ENCODE assay signal across 26 cellular contexts in the genomic region with DNA sequence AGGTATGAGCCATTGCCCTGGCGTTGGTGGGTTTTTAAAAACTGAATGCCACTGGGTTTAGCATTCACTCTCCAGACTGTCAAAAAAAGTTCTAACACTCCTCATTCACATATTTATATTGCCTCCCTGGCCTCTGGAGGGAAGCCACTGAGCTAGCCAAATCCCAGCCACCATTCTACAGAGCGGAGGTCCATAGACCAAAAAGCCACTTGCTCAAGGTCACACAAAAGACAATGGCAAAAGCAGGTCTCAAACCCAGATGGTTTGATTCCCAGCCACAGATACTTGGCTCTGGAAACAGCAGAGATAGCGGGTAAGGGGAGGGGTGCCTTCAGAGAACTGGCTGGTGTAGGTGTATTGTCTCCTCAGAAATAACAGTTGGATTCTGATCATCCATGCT. TPM values are rescaled to one million over a fixed set of nuclear protein-coding genes. Genes with fewer than 3 reads are reported as not detected.
A peak's percentile ranks its signal among the peaks of the same experiment; 100 is the strongest.
DNase-seq lines count a peak whose midpoint lies in the region; ATAC-seq, FAIRE-seq and TF ChIP-seq lines count a peak whose summit lies in the region.
"Had no signal": no experiment of that assay in that cellular context is flagged by ENCODE, and none has a peak within 500 bp of the region (broad histone marks: within the 10 kb centered on the region; RNA-seq: fewer than 3 reads in every experiment).

No MANE protein-coding gene starts in this region.

- no peak overlapping the region for H2AFZ ChIP-seq in HepG2 (ENCODE audit: low read length)
- H2AFZ ChIP-seq: GM23248 had no signal

- H3K27ac ChIP-seq in HepG2 (ENCODE audit: extremely low read length, insufficient read depth, low read length) (peak overlapping the region; percentile 12), right lobe of liver (no peak overlapping the region), spleen (no peak overlapping the region)
- H3K27ac ChIP-seq: A549; BLaER1 treated with 17β-estradiol and CSF1 and Interleukin-3, amounts not matched to agents 10 nM and 100 nM; GM23248 had no signal

- H3K4me1 Mint-ChIP-seq in endothelial cell (ENCODE audit: unreplicated experiment) (peaks cover 4% of the 10 kb centered on the region), progenitor cell of endocrine pancreas (ENCODE audit: low read depth) (no peaks in the 10 kb centered on the region)

- H3K4me3 Mint-ChIP-seq in endothelial cell (ENCODE audit: unreplicated experiment) = no peak overlapping the region
- H3K4me3 Mint-ChIP-seq in progenitor cell of endocrine pancreas (ENCODE audit: low read depth) = no peak overlapping the region
- H3K4me3 Mint-ChIP-seq: CD14-positive monocyte; CD4-positive, alpha-beta T cell; CD8-positive, alpha-beta memory T cell had no signal

- CTCF ChIA-PET in HepG2 (lab: Yijun Ruan, JAX; ENCODE audit: low intra/inter-chr PET ratio, low total read pairs) = no interaction called here

- H3K27me3 Mint-ChIP-seq in endothelial cell (ENCODE audit: unreplicated experiment) = peaks cover 6% of the 10 kb centered on the region
- peaks cover 22% of the 10 kb centered on the region for H3K27me3 Mint-ChIP-seq in progenitor cell of endocrine pancreas

- H3K9ac ChIP-seq in HepG2 (ENCODE audit: insufficient read depth, low read depth, low read length) = no peak overlapping the region
- H3K9ac ChIP-seq: BLaER1 treated with 17β-estradiol and CSF1 and Interleukin-3, amounts not matched to agents 10 nM and 100 nM; GM23248 had no signal

- H3K4me3 ChIP-seq in HepG2 (replicated peaks in 1 of 3; ENCODE audit: insufficient read depth in 1 of 3, low read depth in 2 of 3, low read length in 3 of 3) = no peak overlapping the region
- no peak overlapping the region for H3K4me3 ChIP-seq in right lobe of liver
- H3K4me3 ChIP-seq in mucosa of descending colon = no peak overlapping the region
- H3K4me3 ChIP-seq in spleen = no peak overlapping the region
- H3K4me3 ChIP-seq: A549; BLaER1 treated with 17β-estradiol and CSF1 and Interleukin-3, amounts not matched to agents 10 nM and 100 nM; GM12878; GM23248 had no signal

- DNase-seq in HepG2 (ENCODE audit: low spot score) (peak; percentile 38), right lobe of liver (no peak), endothelial cell (ENCODE audit: low spot score) (no peak), progenitor cell of endocrine pancreas (ENCODE audit: low spot score, unreplicated experiment) (no peak), mucosa of descending colon (no peak), spleen (no peak)
- DNase-seq: 8988T; ACHN; AML-193; BE2C; CD4-positive, alpha-beta T cell; CD8-positive, alpha-beta memory T cell; DMS 273 treated with DMSO at 0.1 percent for 48 hours; DMS79; EL; GDM1; GM23248; H7 had no signal

- ATAC-seq in HepG2 = peak; percentile 61
- ATAC-seq in right lobe of liver = no peak
- ATAC-seq in mucosa of descending colon = no peak
- ATAC-seq: A549, GM12878, HCT116 had no signal

- BruUV-seq in HepG2 (replicated peaks; lab: Mats Ljungman, UMichigan) = no TSS peak

- no peak for TF ChIP-seq EP300 in HepG2 (IDR thresholded peaks at IDR 0.05; ENCODE audit: low read depth in 2 of 2, low read length in 2 of 2)
- TF ChIP-seq EP300 in HepG2 (CRISPR knock-in tag; IDR thresholded peaks at IDR 0.05; ENCODE audit: borderline replicate concordance) = no peak

- intact Hi-C loops in HepG2 (cut with micrococcal nuclease; ENCODE audit: unreplicated experiment) = no loop called here
- intact Hi-C loops in right lobe of liver (cut with DNase I) = no loop called here
- intact Hi-C loops in mucosa of descending colon (cut with DNase I, micrococcal nuclease) = no loop called here
- intact Hi-C loops in spleen (cut with DNase I; ENCODE audit: low total_unique reads) = no loop called here

- H4K20me1 ChIP-seq in HepG2 (ENCODE audit: insufficient read depth, low read length) = no peaks in the 10 kb centered on the region
- H4K20me1 ChIP-seq: BLaER1 treated with 17β-estradiol and CSF1 and Interleukin-3, amounts not matched to agents 10 nM and 100 nM had no signal

- H3K4me2 ChIP-seq in HepG2 (ENCODE audit: low read depth, low read length) = no peak overlapping the region
- H3K4me2 ChIP-seq: A549; BLaER1 treated with 17β-estradiol and CSF1 and Interleukin-3, amounts not matched to agents 10 nM and 100 nM had no signal

- TF ChIP-seq POLR2A in HepG2 (IDR thresholded peaks at IDR 0.05; ENCODE audit: insufficient read depth in 1 of 2, low read depth in 2 of 2, low read length in 2 of 2) (no peak), right lobe of liver (IDR thresholded peaks at IDR 0.05) (no peak), spleen (IDR thresholded peaks at IDR 0.05) (no peak)

- no peaks in the 10 kb centered on the region for H3K9me3 Mint-ChIP-seq in endothelial cell (ENCODE audit: unreplicated experiment)
- H3K9me3 Mint-ChIP-seq in progenitor cell of endocrine pancreas (ENCODE audit: low read depth) = no peaks in the 10 kb centered on the region
- H3K9me3 Mint-ChIP-seq: CD4-positive, alpha-beta T cell; CD8-positive, alpha-beta memory T cell had no signal

- TF ChIP-seq CTCF in HepG2 (CRISPR knock-in tag; IDR thresholded peaks at IDR 0.05) = no peak
- TF ChIP-seq CTCF in right lobe of liver (IDR thresholded peaks at IDR 0.05) = no peak
- TF ChIP-seq CTCF in endothelial cell (IDR thresholded peaks at IDR 0.05; ENCODE audit: unreplicated experiment) = no peak
- no peak for TF ChIP-seq CTCF in progenitor cell of endocrine pancreas (IDR thresholded peaks at IDR 0.05; ENCODE audit: unreplicated experiment)
- no peak for TF ChIP-seq CTCF in mucosa of descending colon (IDR thresholded peaks at IDR 0.05)
- TF ChIP-seq CTCF in spleen (IDR thresholded peaks at IDR 0.05 in 8 of 11, conservative IDR thresholded peaks at IDR 0.05 in 3 of 11) = no peak

- H3K36me3 Mint-ChIP-seq in endothelial cell (ENCODE audit: low read depth, unreplicated experiment) (peaks cover 14% of the 10 kb centered on the region), progenitor cell of endocrine pancreas (ENCODE audit: insufficient read depth) (no peaks in the 10 kb centered on the region)

- in situ Hi-C loops in HepG2 (cut with HindIII; ENCODE audit: extremely low pct_ligation_motif_present, low pct_unique_long_range_greater_than_20kb) = no loop called here

- TF ChIP-seq RAD21 in HepG2 (CRISPR knock-in tag; IDR thresholded peaks at IDR 0.05) = no peak

- no peaks in the 10 kb centered on the region for H3K79me2 ChIP-seq in HepG2 (ENCODE audit: insufficient read depth, low read length)

- peaks cover 12% of the 10 kb centered on the region for H3K4me1 ChIP-seq in HepG2 (ENCODE audit: insufficient read depth, low read length)
- H3K4me1 ChIP-seq in right lobe of liver = no peaks in the 10 kb centered on the region
- H3K4me1 ChIP-seq in mucosa of descending colon (ENCODE audit: low read depth) = no peaks in the 10 kb centered on the region
- H3K4me1 ChIP-seq in spleen = peaks cover 3 to 18% (median 16%) of the 10 kb centered on the region in 6 donors
- H3K4me1 ChIP-seq: BLaER1 treated with 17β-estradiol and CSF1 and Interleukin-3, amounts not matched to agents 10 nM and 100 nM had no signal

- POLR2A ChIA-PET in HepG2 (lab: Yijun Ruan, JAX) = interaction anchor here (0.7 to 1.0 kb wide), 2 partner anchors 11 to 73 kb away, joined by 4 read pairs; no protein-coding TSS in a partner anchor

- H3K36me3 ChIP-seq in HepG2 (replicated peaks in 1 of 2; ENCODE audit: control insufficient read depth in 1 of 2, insufficient read depth in 2 of 2, low read length in 2 of 2) = peaks cover 4 to 15% of the 10 kb centered on the region in 2 experiments; a peak in 3 of 5 replicates
- H3K36me3 ChIP-seq in right lobe of liver = no peaks in the 10 kb centered on the region
- H3K36me3 ChIP-seq in mucosa of descending colon (ENCODE audit: low read depth) = no peaks in the 10 kb centered on the region
- no peaks in the 10 kb centered on the region for H3K36me3 ChIP-seq in spleen
- H3K36me3 ChIP-seq: BE2C; BLaER1 treated with 17β-estradiol and CSF1 and Interleukin-3, amounts not matched to agents 10 nM and 100 nM had no signal

- H3K27ac Mint-ChIP-seq in endothelial cell (ENCODE audit: unreplicated experiment) = peak overlapping the region; percentile 61
- H3K27ac Mint-ChIP-seq in progenitor cell of endocrine pancreas = peak overlapping the region; percentile 20
- H3K27ac Mint-ChIP-seq: CD14-positive monocyte; CD4-positive, alpha-beta T cell; CD8-positive, alpha-beta memory T cell had no signal

- peak; percentile 50 for FAIRE-seq in HepG2 (lab: Jason Lieb, UNC)
- FAIRE-seq: A549, D721Med, GM12878, GM19239, H1 had no signal

- 98% methylated on average over 3 of the region's 3 CpGs for WGBS in HepG2 (ENCODE audit: low lambda C conversion rate)
- WGBS in right lobe of liver (ENCODE audit: insufficient coverage, low coverage, low lambda C conversion rate, missing lambda C conversion rate) = 87% methylated on average over 3 of the region's 3 CpGs
- 82 to 94% (median 90%) methylated on average over 3 of the region's 3 CpGs for WGBS in spleen, 5 donors

- H3K27me3 ChIP-seq in HepG2 (ENCODE audit: control insufficient read depth in 1 of 2, insufficient read depth in 2 of 2, low read length in 2 of 2) (no peaks in the 10 kb centered on the region), right lobe of liver (peaks cover 0 to 7% of the 10 kb centered on the region in 2 donors), spleen (replicated peaks in 1 of 7) (peaks cover 0 to 51% (median 27%) of the 10 kb centered on the region in 7 donors)
- H3K27me3 ChIP-seq: BE2C had no signal

- H3K9me3 ChIP-seq in HepG2 (ENCODE audit: low read length) (no peaks in the 10 kb centered on the region), right lobe of liver (no peaks in the 10 kb centered on the region), mucosa of descending colon (no peaks in the 10 kb centered on the region), spleen (no peaks in the 10 kb centered on the region)
- H3K9me3 ChIP-seq: A549, BE2C had no signal

RNA-seq across cellular contexts. Expression of a gene that starts 18.0 kb away (rescaled TPM):
- total RNA-seq in HepG2 (2016; rRNA removed; fragmentation: Illumina TruSeq; extraction: Trizol) = 39.2 and 54.9 TPM in 2 replicates
- 23.3 and 32.6 TPM in 2 replicates for total RNA-seq in HepG2 (2016; cell fraction: cytosol; rRNA removed; fragmentation: Illumina TruSeq; extraction: Trizol; ENCODE audit: low read depth)
- 43.4 and 55.7 TPM in 2 replicates for total RNA-seq in HepG2 (2016; cell fraction: insoluble cytoplasmic fraction; rRNA removed; fragmentation: Illumina TruSeq; extraction: Trizol)
- 45.8 and 63.4 TPM in 2 replicates for total RNA-seq in HepG2 (2016; cell fraction: membrane; rRNA removed; fragmentation: Illumina TruSeq; extraction: Trizol)
- 32.9 and 36.1 TPM in 2 replicates for total RNA-seq in HepG2 (2016; cell fraction: nucleus; rRNA removed; fragmentation: Illumina TruSeq; extraction: Trizol)
- 97.5 and 109 TPM in 2 replicates for polyA plus RNA-seq in HepG2 (2011; rRNA removed)
- polyA plus RNA-seq in HepG2 (2011; cell fraction: cytosol; rRNA removed) = 106 and 126 TPM in 2 replicates
- 59.6 and 70.3 TPM in 2 replicates for polyA plus RNA-seq in HepG2 (2011; cell fraction: nucleus; rRNA removed)
- polyA plus RNA-seq in HepG2 (2012) = 53.5 and 77.9 TPM in 2 replicates
- 28.1 and 42.6 TPM in 2 replicates for polyA plus RNA-seq in HepG2 (2016; cell fraction: cytosol; fragmentation: Illumina TruSeq; extraction: Trizol; ENCODE audit: low read depth)
- polyA plus RNA-seq in HepG2 (2016; cell fraction: insoluble cytoplasmic fraction; fragmentation: Illumina TruSeq; extraction: Trizol; ENCODE audit: low read depth) = 49.9 and 51.9 TPM in 2 replicates
- 49.0 and 62.7 TPM in 2 replicates for polyA plus RNA-seq in HepG2 (2016; cell fraction: membrane; fragmentation: Illumina TruSeq; extraction: Trizol; ENCODE audit: low read depth)
- polyA plus RNA-seq in HepG2 (2016; cell fraction: nucleus; fragmentation: Illumina TruSeq; extraction: Trizol; ENCODE audit: insufficient read depth, low read depth) = 63.3 and 67.6 TPM in 2 replicates
- 98.0 and 109 TPM in 2 replicates for polyA minus RNA-seq in HepG2 (2011; rRNA and poly(A)+ RNA removed; ENCODE audit: low replicate concordance)
- polyA minus RNA-seq in HepG2 (2011; cell fraction: cytosol; rRNA and poly(A)+ RNA removed) = 39.7 and 49.2 TPM in 2 replicates
- 15.5 and 25.5 TPM in 2 replicates for polyA minus RNA-seq in HepG2 (2011; cell fraction: nucleus; rRNA and poly(A)+ RNA removed)
- 10 to 100 TPM; 35.1 to 96.6 (median 58.2) TPM for total RNA-seq in right lobe of liver
- total RNA-seq in endothelial cell (ENCODE audit: unreplicated experiment) = 85.0 TPM
- 46.3 and 51.2 TPM in 2 replicates for total RNA-seq in progenitor cell of endocrine pancreas
- total RNA-seq in mucosa of descending colon = 100 to 1,000 TPM in 1 of 3 donors, 10 to 100 TPM in 2; 53.1 to 102 (median 90.5) TPM
- 10 to 100 TPM; 50.2 to 81.2 (median 68.9) TPM for total RNA-seq in spleen
- polyA plus RNA-seq in spleen = 10 to 100 TPM; 43.7 to 67.1 (median 53.1) TPM

RNA-seq across cellular contexts. Expression of a gene that starts 18.3 kb away (rescaled TPM):
- total RNA-seq in HepG2 (2016; rRNA removed; fragmentation: Illumina TruSeq; extraction: Trizol) (6.6 and 14.9 TPM in 2 replicates), right lobe of liver (under 1 TPM; 0.15 to 0.56 (median 0.32) TPM), endothelial cell (ENCODE audit: unreplicated experiment) (34.2 TPM), progenitor cell of endocrine pancreas (13.2 and 16.2 TPM in 2 replicates), mucosa of descending colon (1 to 10 TPM; 6.1 to 9.6 (median 7.0) TPM), spleen (1 to 10 TPM; 1.9 to 4.1 (median 2.7) TPM)
- total RNA-seq in HepG2 (2016; cell fraction: cytosol; rRNA removed; fragmentation: Illumina TruSeq; extraction: Trizol; ENCODE audit: low read depth) = 3.7 and 4.1 TPM in 2 replicates
- total RNA-seq in HepG2 (2016; cell fraction: insoluble cytoplasmic fraction; rRNA removed; fragmentation: Illumina TruSeq; extraction: Trizol) = 6.3 and 16.9 TPM in 2 replicates
- total RNA-seq in HepG2 (2016; cell fraction: membrane; rRNA removed; fragmentation: Illumina TruSeq; extraction: Trizol) = 4.3 and 4.9 TPM in 2 replicates
- 21.8 and 29.5 TPM in 2 replicates for total RNA-seq in HepG2 (2016; cell fraction: nucleus; rRNA removed; fragmentation: Illumina TruSeq; extraction: Trizol)
- polyA plus RNA-seq in HepG2 (2011; rRNA removed) (16.9 and 30.7 TPM in 2 replicates), spleen (1 to 10 TPM in 1 of 3 donors, under 1 TPM in 2; 0.35 to 1.4 (median 0.54) TPM)
- 12.5 and 15.5 TPM in 2 replicates for polyA plus RNA-seq in HepG2 (2011; cell fraction: cytosol; rRNA removed)
- polyA plus RNA-seq in HepG2 (2011; cell fraction: nucleus; rRNA removed) = 35.5 and 38.0 TPM in 2 replicates
- 37.5 and 51.6 TPM in 2 replicates for polyA plus RNA-seq in HepG2 (2012)
- 3.0 TPM in 2 replicates for polyA plus RNA-seq in HepG2 (2016; cell fraction: cytosol; fragmentation: Illumina TruSeq; extraction: Trizol; ENCODE audit: low read depth)
- 11.5 and 16.2 TPM in 2 replicates for polyA plus RNA-seq in HepG2 (2016; cell fraction: insoluble cytoplasmic fraction; fragmentation: Illumina TruSeq; extraction: Trizol; ENCODE audit: low read depth)
- 4.0 and 4.3 TPM in 2 replicates for polyA plus RNA-seq in HepG2 (2016; cell fraction: membrane; fragmentation: Illumina TruSeq; extraction: Trizol; ENCODE audit: low read depth)
- 54.8 and 59.9 TPM in 2 replicates for polyA plus RNA-seq in HepG2 (2016; cell fraction: nucleus; fragmentation: Illumina TruSeq; extraction: Trizol; ENCODE audit: insufficient read depth, low read depth)
- 3.1 and 15.3 TPM in 2 replicates for polyA minus RNA-seq in HepG2 (2011; rRNA and poly(A)+ RNA removed; ENCODE audit: low replicate concordance)
- polyA minus RNA-seq in HepG2 (2011; cell fraction: cytosol; rRNA and poly(A)+ RNA removed) = 14.8 and 23.0 TPM in 2 replicates
- polyA minus RNA-seq in HepG2 (2011; cell fraction: nucleus; rRNA and poly(A)+ RNA removed) = 5.0 and 6.7 TPM in 2 replicates
- total RNA-seq: CD4-positive, alpha-beta T cell had no signal
- polyA plus RNA-seq: CD14-positive monocyte; CD8-positive, alpha-beta memory T cell; GM12878 had no signal

RNA-seq across cellular contexts. Expression of a gene that starts 19.2 kb away (rescaled TPM):
- 15.6 and 19.7 TPM in 2 replicates for total RNA-seq in HepG2 (2016; rRNA removed; fragmentation: Illumina TruSeq; extraction: Trizol)
- 24.1 and 26.2 TPM in 2 replicates for total RNA-seq in HepG2 (2016; cell fraction: cytosol; rRNA removed; fragmentation: Illumina TruSeq; extraction: Trizol; ENCODE audit: low read depth)
- 15.4 and 16.9 TPM in 2 replicates for total RNA-seq in HepG2 (2016; cell fraction: insoluble cytoplasmic fraction; rRNA removed; fragmentation: Illumina TruSeq; extraction: Trizol)
- 20.0 and 24.1 TPM in 2 replicates for total RNA-seq in HepG2 (2016; cell fraction: membrane; rRNA removed; fragmentation: Illumina TruSeq; extraction: Trizol)
- 11.4 and 16.6 TPM in 2 replicates for total RNA-seq in HepG2 (2016; cell fraction: nucleus; rRNA removed; fragmentation: Illumina TruSeq; extraction: Trizol)
- 13.1 and 15.6 TPM in 2 replicates for polyA plus RNA-seq in HepG2 (2011; rRNA removed)
- 13.1 and 24.4 TPM in 2 replicates for polyA plus RNA-seq in HepG2 (2011; cell fraction: cytosol; rRNA removed)
- 19.1 and 19.6 TPM in 2 replicates for polyA plus RNA-seq in HepG2 (2011; cell fraction: nucleus; rRNA removed)
- 21.4 and 27.6 TPM in 2 replicates for polyA plus RNA-seq in HepG2 (2012)
- polyA plus RNA-seq in HepG2 (2016; cell fraction: cytosol; fragmentation: Illumina TruSeq; extraction: Trizol; ENCODE audit: low read depth) = 40.7 and 41.8 TPM in 2 replicates
- 24.8 and 27.8 TPM in 2 replicates for polyA plus RNA-seq in HepG2 (2016; cell fraction: insoluble cytoplasmic fraction; fragmentation: Illumina TruSeq; extraction: Trizol; ENCODE audit: low read depth)
- polyA plus RNA-seq in HepG2 (2016; cell fraction: membrane; fragmentation: Illumina TruSeq; extraction: Trizol; ENCODE audit: low read depth) = 36.3 and 40.4 TPM in 2 replicates
- 44.0 and 50.6 TPM in 2 replicates for polyA plus RNA-seq in HepG2 (2016; cell fraction: nucleus; fragmentation: Illumina TruSeq; extraction: Trizol; ENCODE audit: insufficient read depth, low read depth)
- 9.7 and 9.8 TPM in 2 replicates for polyA minus RNA-seq in HepG2 (2011; rRNA and poly(A)+ RNA removed; ENCODE audit: low replicate concordance)
- polyA minus RNA-seq in HepG2 (2011; cell fraction: cytosol; rRNA and poly(A)+ RNA removed) = 7.6 and 9.7 TPM in 2 replicates
- polyA minus RNA-seq in HepG2 (2011; cell fraction: nucleus; rRNA and poly(A)+ RNA removed) = 5.4 and 8.5 TPM in 2 replicates
- under 1 TPM in 2 of 6 experiments, not detected in 4; 0.38 to 0.50 TPM for total RNA-seq in right lobe of liver
- 3.0 TPM for total RNA-seq in endothelial cell (ENCODE audit: unreplicated experiment)
- total RNA-seq in progenitor cell of endocrine pancreas = 3.1 and 3.8 TPM in 2 replicates
- total RNA-seq in mucosa of descending colon = 1 to 10 TPM; 1.6 to 1.9 (median 1.8) TPM
- total RNA-seq in spleen = under 1 TPM in 3 of 7 donors, not detected in 4; 0.51 to 0.87 (median 0.66) TPM
- polyA plus RNA-seq in spleen = 1 to 10 TPM in 1 of 3 donors, under 1 TPM in 2; 0.28 to 1.6 (median 0.99) TPM
- total RNA-seq: CD4-positive, alpha-beta T cell; GM12878 had no signal
- polyA plus RNA-seq: CD14-positive monocyte; CD8-positive, alpha-beta memory T cell; GM12878 had no signal

RNA-seq across cellular contexts. Expression of a gene that starts 45.0 kb away (rescaled TPM):
- total RNA-seq in HepG2 (2016; rRNA removed; fragmentation: Illumina TruSeq; extraction: Trizol) (3.9 and 6.3 TPM in 2 replicates), right lobe of liver (10 to 100 TPM in 1 of 6 experiments, 1 to 10 TPM in 5; 5.4 to 13.5 (median 7.2) TPM), endothelial cell (ENCODE audit: unreplicated experiment) (25.8 TPM), progenitor cell of endocrine pancreas (31.4 and 34.7 TPM in 2 replicates), mucosa of descending colon (10 to 100 TPM; 22.2 to 25.8 (median 22.9) TPM), spleen (10 to 100 TPM; 20.7 to 59.3 (median 34.7) TPM)
- total RNA-seq in HepG2 (2016; cell fraction: cytosol; rRNA removed; fragmentation: Illumina TruSeq; extraction: Trizol; ENCODE audit: low read depth) = 5.8 and 7.7 TPM in 2 replicates
- 2.8 and 7.4 TPM in 2 replicates for total RNA-seq in HepG2 (2016; cell fraction: insoluble cytoplasmic fraction; rRNA removed; fragmentation: Illumina TruSeq; extraction: Trizol)
- total RNA-seq in HepG2 (2016; cell fraction: membrane; rRNA removed; fragmentation: Illumina TruSeq; extraction: Trizol) = 7.3 and 8.6 TPM in 2 replicates
- total RNA-seq in HepG2 (2016; cell fraction: nucleus; rRNA removed; fragmentation: Illumina TruSeq; extraction: Trizol) = 9.6 and 9.7 TPM in 2 replicates
- polyA plus RNA-seq in HepG2 (2011; rRNA removed) (14.7 and 15.2 TPM in 2 replicates), spleen (10 to 100 TPM; 11.2 to 18.9 (median 15.3) TPM)
- 8.7 and 10.2 TPM in 2 replicates for polyA plus RNA-seq in HepG2 (2011; cell fraction: cytosol; rRNA removed)
- polyA plus RNA-seq in HepG2 (2011; cell fraction: nucleus; rRNA removed) = 37.3 and 41.9 TPM in 2 replicates
- polyA plus RNA-seq in HepG2 (2012) = 8.8 and 11.0 TPM in 2 replicates
- 5.4 and 7.2 TPM in 2 replicates for polyA plus RNA-seq in HepG2 (2016; cell fraction: cytosol; fragmentation: Illumina TruSeq; extraction: Trizol; ENCODE audit: low read depth)
- 6.8 and 8.7 TPM in 2 replicates for polyA plus RNA-seq in HepG2 (2016; cell fraction: insoluble cytoplasmic fraction; fragmentation: Illumina TruSeq; extraction: Trizol; ENCODE audit: low read depth)
- polyA plus RNA-seq in HepG2 (2016; cell fraction: membrane; fragmentation: Illumina TruSeq; extraction: Trizol; ENCODE audit: low read depth) = 8.5 and 8.9 TPM in 2 replicates
- 31.0 and 34.1 TPM in 2 replicates for polyA plus RNA-seq in HepG2 (2016; cell fraction: nucleus; fragmentation: Illumina TruSeq; extraction: Trizol; ENCODE audit: insufficient read depth, low read depth)
- polyA minus RNA-seq in HepG2 (2011; rRNA and poly(A)+ RNA removed; ENCODE audit: low replicate concordance) = 17.9 and 20.7 TPM in 2 replicates
- polyA minus RNA-seq in HepG2 (2011; cell fraction: cytosol; rRNA and poly(A)+ RNA removed) = 4.5 and 5.2 TPM in 2 replicates
- 18.8 and 20.0 TPM in 2 replicates for polyA minus RNA-seq in HepG2 (2011; cell fraction: nucleus; rRNA and poly(A)+ RNA removed)
